ENCODE assay signal across 21 cellular contexts in the genomic region with DNA sequence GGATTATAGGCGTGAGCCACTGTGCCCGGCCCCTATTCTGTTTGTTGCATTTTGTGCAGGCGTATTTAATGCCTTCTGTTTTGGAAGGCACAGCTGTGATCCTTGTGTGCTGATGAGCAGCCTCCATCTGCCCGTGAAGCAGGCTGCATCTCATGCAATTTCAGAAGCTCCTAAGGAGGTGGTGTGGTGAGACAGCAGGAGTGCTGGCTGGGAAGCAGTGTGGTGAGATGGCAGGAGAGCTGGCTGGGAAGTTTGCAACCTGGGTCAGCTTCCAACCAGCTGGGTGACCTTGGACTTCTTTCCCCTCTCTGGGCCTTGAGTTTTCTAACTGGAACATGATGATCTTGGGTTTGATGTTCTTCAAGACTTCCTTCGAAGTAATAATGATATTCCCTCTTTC.
A peak's percentile ranks its signal among the peaks of the same experiment; 100 is the strongest.
DNase-seq lines count a peak whose midpoint lies in the region; ATAC-seq and TF ChIP-seq lines count a peak whose summit lies in the region.
"Had no signal": no experiment of that assay in that cellular context is flagged by ENCODE, and none has a peak within 500 bp of the region (broad histone marks: within the 10 kb centered on the region; RNA-seq: fewer than 3 reads in every experiment).

No MANE protein-coding gene starts in this region.

- DNase-seq in Right ventricle myocardium superior (peak; percentile 5), right atrium auricular region (ENCODE audit: low spot score) (no peak), NCI-H2171 treated with DMSO at 0.1 percent for 48 hours (lab: John Stamatoyannopoulos, UW) (peak; percentile 66), osteoblast (ENCODE audit: insufficient read length, low spot score, missing footprints) (peak; percentile 68), upper lobe of right lung (peak; percentile 43), NCI-H446 (lab: John Stamatoyannopoulos, UW) (no peak)
- DNase-seq in CD4-positive, alpha-beta memory T cell: no peak
- DNase-seq: BE2C, Calu3, COR-L47, DMS53, DMS79 treated with DMSO at 0.1 percent for 48 hours, GF-D8, GM23248, H7, HCEC 1CT had no signal

- H3K9me3 Mint-ChIP-seq in CD4-positive, alpha-beta memory T cell: no peaks in the 10 kb centered on the region
- H3K9me3 Mint-ChIP-seq: CD14-positive monocyte; CD4-positive, alpha-beta T cell had no signal

- no peak for TF ChIP-seq CTCF in right atrium auricular region (IDR thresholded peaks at IDR 0.05)
- no peak for TF ChIP-seq CTCF in osteoblast (IDR thresholded peaks at IDR 0.05; ENCODE audit: extremely low read depth, low read depth, low read length)
- TF ChIP-seq CTCF in upper lobe of right lung (IDR thresholded peaks at IDR 0.05): no peak

- no peak overlapping the region for H3K27ac Mint-ChIP-seq in CD4-positive, alpha-beta memory T cell
- H3K27ac Mint-ChIP-seq: CD14-positive monocyte; CD4-positive, alpha-beta T cell had no signal

- H3K27me3 ChIP-seq in right atrium auricular region (no peaks in the 10 kb centered on the region), osteoblast (ENCODE audit: insufficient read depth, low read length) (no peaks in the 10 kb centered on the region), upper lobe of right lung (peaks cover 26% of the 10 kb centered on the region)
- no peaks in the 10 kb centered on the region for H3K27me3 ChIP-seq in CD4-positive, alpha-beta memory T cell (ENCODE audit: insufficient read depth, low read length)
- H3K27me3 ChIP-seq: BE2C; BLaER1 treated with 17β-estradiol and CSF1 and Interleukin-3, amounts not matched to agents 10 nM and 100 nM had no signal

- H3K79me2 ChIP-seq in osteoblast (ENCODE audit: insufficient read depth, low read length): no peaks in the 10 kb centered on the region

- H3K36me3 Mint-ChIP-seq in CD4-positive, alpha-beta memory T cell: no peaks in the 10 kb centered on the region
- H3K36me3 Mint-ChIP-seq: CD14-positive monocyte had no signal

- no peak overlapping the region for H2AFZ ChIP-seq in osteoblast (ENCODE audit: low read length)
- H2AFZ ChIP-seq: GM23248 had no signal

- H3K27me3 Mint-ChIP-seq in CD4-positive, alpha-beta memory T cell: peaks cover 0 to 6% of the 10 kb centered on the region in 2 donors

- no peaks in the 10 kb centered on the region for H3K4me1 Mint-ChIP-seq in CD4-positive, alpha-beta memory T cell
- H3K4me1 Mint-ChIP-seq: CD14-positive monocyte had no signal

- POLR2A ChIA-PET in CD4-positive, alpha-beta memory T cell (lab: Charles Lee; ENCODE audit: partially characterized antibody): no interaction called here

- H3K36me3 ChIP-seq in right atrium auricular region (no peaks in the 10 kb centered on the region), osteoblast (ENCODE audit: insufficient read depth, low read length) (no peaks in the 10 kb centered on the region), upper lobe of right lung (no peaks in the 10 kb centered on the region)
- H3K36me3 ChIP-seq in CD4-positive, alpha-beta memory T cell (ENCODE audit: insufficient read depth, low read length): no peaks in the 10 kb centered on the region
- H3K36me3 ChIP-seq: BE2C; BLaER1 treated with 17β-estradiol and CSF1 and Interleukin-3, amounts not matched to agents 10 nM and 100 nM had no signal

- H3K4me1 ChIP-seq in right atrium auricular region (no peaks in the 10 kb centered on the region), osteoblast (ENCODE audit: insufficient read depth, low read length) (no peaks in the 10 kb centered on the region), upper lobe of right lung (no peaks in the 10 kb centered on the region)
- no peaks in the 10 kb centered on the region for H3K4me1 ChIP-seq in CD4-positive, alpha-beta memory T cell (ENCODE audit: insufficient read depth, low read length)
- H3K4me1 ChIP-seq: BE2C had no signal

- H4K20me1 ChIP-seq in osteoblast (ENCODE audit: insufficient read depth, low read length): no peaks in the 10 kb centered on the region
- H4K20me1 ChIP-seq: BLaER1 treated with 17β-estradiol and CSF1 and Interleukin-3, amounts not matched to agents 10 nM and 100 nM had no signal

- H3K9me3 ChIP-seq in right atrium auricular region (no peaks in the 10 kb centered on the region), osteoblast (ENCODE audit: low read depth, low read length) (no peaks in the 10 kb centered on the region), upper lobe of right lung (no peaks in the 10 kb centered on the region)
- no peaks in the 10 kb centered on the region for H3K9me3 ChIP-seq in CD4-positive, alpha-beta memory T cell (ENCODE audit: control insufficient read depth in 1 of 2, low read length in 2 of 2)
- H3K9me3 ChIP-seq: BE2C; BLaER1 treated with 17β-estradiol and CSF1 and Interleukin-3, amounts not matched to agents 10 nM and 100 nM had no signal

- H3K4me3 ChIP-seq in right atrium auricular region (no peak overlapping the region), osteoblast (ENCODE audit: insufficient read depth, low read length) (no peak overlapping the region), upper lobe of right lung (no peak overlapping the region)
- H3K4me3 ChIP-seq in CD4-positive, alpha-beta memory T cell (ENCODE audit: low read length in 2 of 2): no peak overlapping the region
- H3K4me3 ChIP-seq: BLaER1 treated with 17β-estradiol and CSF1 and Interleukin-3, amounts not matched to agents 10 nM and 100 nM; GM23248 had no signal

- ATAC-seq in Right ventricle myocardium superior (ENCODE audit: poor library complexity) (no peak), upper lobe of right lung (no peak), HG03342 (IDR thresholded peaks at IDR 0.05; ENCODE audit: unreplicated experiment) (no peak)

- CTCF ChIA-PET in CD4-positive, alpha-beta memory T cell (lab: Charles Lee; ENCODE audit: partially characterized antibody): no interaction called here

- H3K4me3 Mint-ChIP-seq in CD4-positive, alpha-beta memory T cell: no peak overlapping the region
- H3K4me3 Mint-ChIP-seq: CD14-positive monocyte; CD4-positive, alpha-beta T cell had no signal

- intact Hi-C loops in Right ventricle myocardium superior (cut with DNase I): no loop called here
- intact Hi-C loops in upper lobe of right lung (cut with DNase I): no loop called here
- intact Hi-C loops in CD4-positive, alpha-beta memory T cell (cut with micrococcal nuclease): no loop called here

- no peak overlapping the region for H3K4me2 ChIP-seq in osteoblast (ENCODE audit: insufficient read depth, low read length)

- H3K27ac ChIP-seq in right atrium auricular region: no peak overlapping the region
- H3K27ac ChIP-seq in osteoblast (ENCODE audit: low read depth, low read length): no peak overlapping the region
- H3K27ac ChIP-seq in upper lobe of right lung: no peak overlapping the region
- H3K27ac ChIP-seq in CD4-positive, alpha-beta memory T cell (ENCODE audit: low read depth, low read length): no peak overlapping the region
- H3K27ac ChIP-seq: 22Rv1; BLaER1 treated with 17β-estradiol and CSF1 and Interleukin-3, amounts not matched to agents 10 nM and 100 nM; GM23248 had no signal

Comparison
In these comparisons a context has a peak if more than half of its experiments do, and no peak if none do; other contexts are left out.
1. DNase-seq: peak in Right ventricle myocardium superior (single experiment), NCI-H2171 treated with DMSO at 0.1 percent for 48 hours (single experiment), osteoblast (single experiment) and upper lobe of right lung (single experiment); none in right atrium auricular region (single experiment), NCI-H446 (0 of 2) and CD4-positive, alpha-beta memory T cell (0 of 5).